ENCODE assay signal across 14 cellular contexts in genomic region chr6:90155114-90155513, GRCh38.
DNase-seq lines count a peak whose midpoint lies in the region; ATAC-seq and TF ChIP-seq lines count a peak whose summit lies in the region.
"Had no signal": no experiment of that assay in that cellular context is flagged by ENCODE, and none has a peak within 500 bp of the region (broad histone marks: within the 10 kb centered on the region; RNA-seq: fewer than 3 reads in every experiment).

No MANE protein-coding gene starts in this region.

- H3K4me3 ChIP-seq in AG04450 (ENCODE audit: low read depth, low read length) (no peak overlapping the region), fibroblast of villous mesenchyme (ENCODE audit: low read depth, low read length) (no peak overlapping the region), neuronal stem cell (ENCODE audit: low read length in 2 of 2) (no peak overlapping the region)
- no peak overlapping the region for H3K4me3 ChIP-seq in CD4-positive, CD25-positive, alpha-beta regulatory T cell (ENCODE audit: low read depth, low read length)
- H3K4me3 ChIP-seq: BLaER1 had no signal

- H2AFZ ChIP-seq in neuronal stem cell (ENCODE audit: low read length) = no peak overlapping the region

- WGBS in neuronal stem cell (ENCODE audit: extremely low coverage in 2 of 2, insufficient read length in 2 of 2, insufficient replicate concordance in 1 of 2), 2 donors = no CpG with 5 or more reads among the region's 3 CpGs

- no peak for ATAC-seq in CD4-positive, CD25-positive, alpha-beta regulatory T cell (ENCODE audit: low read depth in 2 of 2)
- ATAC-seq in T-cell (replicated peaks in 1 of 4) = no peak
- ATAC-seq in HG03045 (IDR thresholded peaks at IDR 0.05; ENCODE audit: unreplicated experiment) = no peak

- H3K4ac ChIP-seq in neuronal stem cell (ENCODE audit: low read length) = no peak overlapping the region

- H4K91ac ChIP-seq in neuronal stem cell (ENCODE audit: low read depth, low read length, poor library complexity) = no peak overlapping the region

- CTCF ChIA-PET in AG04450 (lab: Charles Lee) = no interaction called here
- CTCF ChIA-PET in T-cell (lab: Charles Lee) = interaction anchor here in 1 of 2 donors (0.6 kb wide), 2 partner anchors 141 to 200 kb away, joined by 3 to 4 read pairs; no protein-coding TSS in a partner anchor

- no peak overlapping the region for H3K9ac ChIP-seq in neuronal stem cell (ENCODE audit: low read depth, low read length, poor library complexity)
- H3K9ac ChIP-seq: BLaER1 had no signal

- peaks cover 43% of the 10 kb centered on the region for H3K4me1 ChIP-seq in CD4-positive, CD25-positive, alpha-beta regulatory T cell (ENCODE audit: control insufficient read depth, insufficient read depth, low read length, poor library complexity, severe bottlenecking)
- H3K4me1 ChIP-seq in neuronal stem cell (ENCODE audit: control insufficient read depth in 2 of 2, insufficient read depth in 1 of 2, low read depth in 1 of 2, low read length in 2 of 2) = peaks cover 12 to 14% of the 10 kb centered on the region in 2 donors
- H3K4me1 ChIP-seq: BLaER1 had no signal

- no peaks in the 10 kb centered on the region for H3K36me3 ChIP-seq in CD4-positive, CD25-positive, alpha-beta regulatory T cell (ENCODE audit: control insufficient read depth, insufficient read depth, low read length)
- H3K36me3 ChIP-seq in neuronal stem cell (replicated peaks in 1 of 2; ENCODE audit: control insufficient read depth in 2 of 2, insufficient read depth in 2 of 2, low read length in 2 of 2) = no peaks in the 10 kb centered on the region
- H3K36me3 ChIP-seq: BLaER1 had no signal

- no peak overlapping the region for H3K18ac ChIP-seq in neuronal stem cell (ENCODE audit: low read length)

- no peak overlapping the region for H2BK12ac ChIP-seq in neuronal stem cell (ENCODE audit: low read length)

- no peak overlapping the region for H3K4me3 Mint-ChIP-seq in CD4-positive, CD25-positive, alpha-beta regulatory T cell
- peak overlapping the region in 1 of 3 donors; percentile 52 for H3K4me3 Mint-ChIP-seq in T-cell
- H3K4me3 Mint-ChIP-seq: H9 had no signal

- H3K79me1 ChIP-seq in neuronal stem cell (ENCODE audit: low read depth, low read length) = peaks cover 3% of the 10 kb centered on the region

- no peaks in the 10 kb centered on the region for H3K27me3 Mint-ChIP-seq in CD4-positive, CD25-positive, alpha-beta regulatory T cell
- no peaks in the 10 kb centered on the region for H3K27me3 Mint-ChIP-seq in T-cell

- POLR2A ChIA-PET in AG04450 (lab: Yijun Ruan, JAX) = interaction anchor here (1.3 kb wide), 1 partner anchor 23 kb away, joined by 3 read pairs; no protein-coding TSS in a partner anchor
- POLR2A ChIA-PET in T-cell (lab: Charles Lee) = no interaction called here

- TF ChIP-seq CTCF in AG04450 (IDR thresholded peaks at IDR 0.05; ENCODE audit: low read depth, low read length) = no peak
- TF ChIP-seq CTCF in fibroblast of villous mesenchyme (IDR thresholded peaks at IDR 0.05; ENCODE audit: insufficient read depth, low read depth, low read length) = no peak

- H3K4me2 ChIP-seq in neuronal stem cell (ENCODE audit: insufficient read depth, low read length, poor library complexity, severe bottlenecking) = no peak overlapping the region
- H3K4me2 ChIP-seq: BLaER1 had no signal

- no peak overlapping the region for H2BK5ac ChIP-seq in neuronal stem cell (ENCODE audit: low read length)

- H3K36me3 Mint-ChIP-seq in CD4-positive, CD25-positive, alpha-beta regulatory T cell = no peaks in the 10 kb centered on the region
- H3K36me3 Mint-ChIP-seq in T-cell = peaks cover 7% of the 10 kb centered on the region

- peak overlapping the region; percentile 21 to 90 (median 75) for H3K27ac Mint-ChIP-seq in CD4-positive, CD25-positive, alpha-beta regulatory T cell
- peak overlapping the region; percentile 90 to 93 for H3K27ac Mint-ChIP-seq in T-cell
- H3K27ac Mint-ChIP-seq: H9 had no signal

- DNase-seq in AG04450 (ENCODE audit: low read depth, low spot score) (peak; percentile 64), T-cell (no peak), fibroblast of villous mesenchyme (ENCODE audit: low read depth) (peak; percentile 21), NCI-H2107 treated with DMSO at 0.1 percent for 48 hours (lab: John Stamatoyannopoulos, UW; ENCODE audit: unreplicated experiment) (no peak), neuronal stem cell (ENCODE audit: low spot score) (no peak)
- DNase-seq in CD4-positive, CD25-positive, alpha-beta regulatory T cell = no peak
- DNase-seq: H9, NCI-H1417 treated with DMSO at 0.1 percent for 48 hours, NCI-H2029, NCI-H510A treated with DMSO at 0.1 percent for 48 hours, OCI-M1, RPMI8226 had no signal

- no peak overlapping the region for H2BK15ac ChIP-seq in neuronal stem cell (ENCODE audit: low read length)

- no peak overlapping the region for H2AK5ac ChIP-seq in neuronal stem cell (ENCODE audit: low read depth, low read length)

- no peak overlapping the region for H3K14ac ChIP-seq in neuronal stem cell (ENCODE audit: low read length)

- no peaks in the 10 kb centered on the region for H3K27me3 ChIP-seq in AG04450 (ENCODE audit: control insufficient read depth, insufficient read depth, low read length)
- no peaks in the 10 kb centered on the region for H3K27me3 ChIP-seq in CD4-positive, CD25-positive, alpha-beta regulatory T cell (ENCODE audit: control insufficient read depth, insufficient read depth, low read length)
- H3K27me3 ChIP-seq in neuronal stem cell (ENCODE audit: control insufficient read depth in 3 of 3, insufficient read depth in 3 of 3, low read depth in 1 of 3, low read length in 3 of 3) = no peaks in the 10 kb centered on the region
- H3K27me3 ChIP-seq: BLaER1 had no signal

- H3K9me3 ChIP-seq in AG04450 (ENCODE audit: control insufficient read depth, insufficient read depth, low read length) (no peaks in the 10 kb centered on the region; the same call in 1 of the 2 replicates), neuronal stem cell (replicated peaks in 1 of 2; ENCODE audit: control insufficient read depth in 2 of 2, insufficient read depth in 1 of 2, low read depth in 1 of 2, low read length in 2 of 2) (peaks cover 0 to 2% of the 10 kb centered on the region in 2 donors)
- no peaks in the 10 kb centered on the region for H3K9me3 ChIP-seq in CD4-positive, CD25-positive, alpha-beta regulatory T cell (ENCODE audit: control insufficient read depth in 2 of 2, low read length in 2 of 2)
- H3K9me3 ChIP-seq: BLaER1 had no signal

- H3K23ac ChIP-seq in neuronal stem cell (ENCODE audit: low read depth, low read length, poor library complexity) = no peak overlapping the region

- no peaks in the 10 kb centered on the region for H3K9me3 Mint-ChIP-seq in CD4-positive, CD25-positive, alpha-beta regulatory T cell
- H3K9me3 Mint-ChIP-seq in T-cell = no peaks in the 10 kb centered on the region

- H2BK120ac ChIP-seq in neuronal stem cell (ENCODE audit: low read depth, low read length) = no peak overlapping the region

- no peak overlapping the region for H4K8ac ChIP-seq in neuronal stem cell (ENCODE audit: low read depth, low read length)

- no peak overlapping the region for H3K27ac ChIP-seq in AG04450 (ENCODE audit: low read depth, low read length)
- H3K27ac ChIP-seq in CD4-positive, CD25-positive, alpha-beta regulatory T cell (ENCODE audit: insufficient read depth, low read length, poor library complexity, severe bottlenecking) = no peak overlapping the region
- H3K27ac ChIP-seq in neuronal stem cell (replicated peaks; ENCODE audit: low read length) = no peak overlapping the region
- H3K27ac ChIP-seq: BLaER1 had no signal

- H3K4me1 Mint-ChIP-seq in CD4-positive, CD25-positive, alpha-beta regulatory T cell = peaks cover 14 to 72% (median 29%) of the 10 kb centered on the region in 4 donors
- H3K4me1 Mint-ChIP-seq in T-cell = peaks cover 76 to 84% (median 82%) of the 10 kb centered on the region in 3 donors

Comparison
In these comparisons a context has a peak if more than half of its experiments do, and no peak if none do; other contexts are left out.
1. DNase-seq: peak in AG04450 (single experiment) and fibroblast of villous mesenchyme (single experiment); none in CD4-positive, CD25-positive, alpha-beta regulatory T cell (0 of 3), T-cell (0 of 34), NCI-H2107 treated with DMSO at 0.1 percent for 48 hours (single experiment) and neuronal stem cell (single experiment).